Comparison of ENCODE assay signal across 8 cellular contexts in the genomic region with DNA sequence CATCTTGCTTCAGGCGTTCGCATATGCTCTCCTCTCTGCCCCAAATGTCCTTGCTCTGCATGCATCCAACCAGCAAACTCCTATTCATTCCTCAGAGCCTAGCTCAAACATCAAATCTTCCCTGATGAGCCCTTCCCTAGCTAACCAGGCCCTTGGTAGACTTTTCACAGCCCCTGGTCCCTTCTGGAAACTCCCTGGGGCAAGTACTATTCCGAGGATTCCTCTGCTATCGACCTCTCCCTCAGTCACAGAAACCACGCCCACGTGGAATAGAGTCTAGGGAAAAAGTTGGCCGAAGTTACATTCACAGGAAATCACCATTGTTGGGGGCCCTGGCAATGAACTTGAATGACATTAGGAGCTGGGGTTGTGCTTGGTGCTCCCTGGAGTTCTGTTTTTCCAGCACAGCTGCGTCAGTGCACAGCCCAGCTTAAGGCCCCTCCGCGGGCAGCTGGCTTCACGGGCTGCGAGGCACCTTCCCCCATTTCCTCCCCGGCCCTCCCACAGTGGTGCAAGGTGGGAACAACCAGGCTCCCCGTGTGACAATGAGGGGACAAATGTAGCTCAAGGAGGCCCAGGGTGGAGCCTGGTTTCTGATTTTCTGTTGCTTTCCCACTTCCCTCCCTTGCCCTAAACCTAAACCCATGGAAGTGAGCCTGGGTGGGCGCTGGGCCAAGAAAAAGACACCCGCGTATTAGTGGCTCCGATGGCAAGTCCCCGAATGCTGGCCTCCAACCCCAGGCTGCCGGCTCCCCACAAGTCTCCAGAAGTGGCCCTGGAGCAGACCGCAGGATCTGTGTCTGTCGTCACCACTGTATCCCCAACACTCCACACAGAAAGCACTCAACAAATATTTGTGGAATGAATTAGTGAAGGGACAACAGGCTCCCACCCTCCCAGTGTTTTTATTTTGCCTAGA. TPM values are rescaled to one million over a fixed set of nuclear protein-coding genes. Genes with fewer than 3 reads are reported as not detected.
A peak's percentile ranks its signal among the peaks of the same experiment; 100 is the strongest.
DNase-seq lines count a peak whose midpoint lies in the region; ATAC-seq and TF ChIP-seq lines count a peak whose summit lies in the region.

No MANE protein-coding gene starts in this region.

- no peaks in the 10 kb centered on the region for H3K36me3 Mint-ChIP-seq in T-cell

- ATAC-seq in T-cell (replicated peaks in 1 of 4): no peak

- CTCF ChIA-PET in T-cell (lab: Charles Lee): no interaction called here

- H3K4me3 Mint-ChIP-seq in T-cell: no peak overlapping the region

- H3K4me1 ChIP-seq in adrenal gland (replicated peaks in 1 of 2): peaks cover 65 to 81% of the 10 kb centered on the region in 2 donors
- peaks cover 96% of the 10 kb centered on the region for H3K4me1 ChIP-seq in left ventricle myocardium inferior
- peaks cover 59 to 67% (median 62%) of the 10 kb centered on the region in 3 donors for H3K4me1 ChIP-seq in skeletal muscle tissue (ENCODE audit: control insufficient read depth in 3 of 3, insufficient read depth in 3 of 3, low read length in 3 of 3)

- H3K9me3 ChIP-seq in adrenal gland (replicated peaks in 1 of 3) (no peaks in the 10 kb centered on the region), left ventricle myocardium inferior (replicated peaks) (no peaks in the 10 kb centered on the region), skeletal muscle tissue (ENCODE audit: control insufficient read depth in 3 of 3, low read length in 3 of 3) (no peaks in the 10 kb centered on the region)

- no peak overlapping the region for H3K27ac Mint-ChIP-seq in T-cell

- H3K4me1 Mint-ChIP-seq in T-cell: peaks cover 36 to 52% (median 41%) of the 10 kb centered on the region in 3 donors

- POLR2A ChIA-PET in T-cell (lab: Charles Lee): interaction anchor here in 1 of 2 donors (0.6 kb wide), 1 partner anchor 498 kb away, joined by 3 read pairs; no protein-coding TSS in a partner anchor

- peak overlapping the region; percentile 80 to 99 (median 98) for H3K9ac ChIP-seq in skeletal muscle tissue (ENCODE audit: low read depth in 1 of 3, low read length in 3 of 3)

- no peak for TF ChIP-seq CTCF in adrenal gland (IDR thresholded peaks at IDR 0.05)
- TF ChIP-seq CTCF in left ventricle myocardium inferior (IDR thresholded peaks at IDR 0.05; ENCODE audit: borderline replicate concordance): no peak
- TF ChIP-seq CTCF in GM10266 (IDR thresholded peaks at IDR 0.05; ENCODE audit: control insufficient read depth, insufficient read depth, low read depth, missing control alignments): no peak

- no peaks in the 10 kb centered on the region for H3K36me3 ChIP-seq in adrenal gland (replicated peaks in 1 of 2)
- no peaks in the 10 kb centered on the region for H3K36me3 ChIP-seq in left ventricle myocardium inferior
- H3K36me3 ChIP-seq in skeletal muscle tissue (ENCODE audit: control insufficient read depth in 3 of 3, insufficient read depth in 3 of 3, low read length in 3 of 3): no peaks in the 10 kb centered on the region

- H3K27me3 Mint-ChIP-seq in T-cell: no peaks in the 10 kb centered on the region

- no peak for TF ChIP-seq POLR2A in adrenal gland (IDR thresholded peaks at IDR 0.05)

- H3K27me3 ChIP-seq in adrenal gland (no peaks in the 10 kb centered on the region), left ventricle myocardium inferior (ENCODE audit: low read depth) (no peaks in the 10 kb centered on the region), skeletal muscle tissue (ENCODE audit: control insufficient read depth in 3 of 3, insufficient read depth in 3 of 3, low read length in 3 of 3) (no peaks in the 10 kb centered on the region)

- 32 to 42% (median 35%) methylated on average over 17 to 22 of the region's 22 CpGs for WGBS in adrenal gland, 4 donors

- intact Hi-C loops in adrenal gland (cut with DNase I): no loop called here
- intact Hi-C loops in left ventricle myocardium inferior (cut with micrococcal nuclease): no loop called here

- peak; percentile 28 for DNase-seq in Daoy (ENCODE audit: low read depth)
- peak in 6 of 7 donors; percentile 58 to 85 (median 74) for DNase-seq in adrenal gland
- peak; percentile 67 for DNase-seq in left ventricle myocardium inferior
- no peak for DNase-seq in NCI-H526 treated with DMSO at 0.1 percent for 48 hours (lab: John Stamatoyannopoulos, UW)
- no peak for DNase-seq in hippocampal formation (lab: John Stamatoyannopoulos, UW)
- no peak for DNase-seq in T-cell
- DNase-seq in GM10266 (ENCODE audit: extremely low spot score): no peak

- no peaks in the 10 kb centered on the region for H3K9me3 Mint-ChIP-seq in T-cell

- H3K27ac ChIP-seq in adrenal gland: peak overlapping the region; percentile 51 to 94 (median 77)
- H3K27ac ChIP-seq in left ventricle myocardium inferior (replicated peaks): peak overlapping the region; percentile 94
- H3K27ac ChIP-seq in skeletal muscle tissue (ENCODE audit: low read depth, low read length): peak overlapping the region; percentile 95

- H3K4me3 ChIP-seq in adrenal gland (peak overlapping the region in 1 of 4 donors; percentile 16), left ventricle myocardium inferior (peak overlapping the region; percentile 78), skeletal muscle tissue (ENCODE audit: low read length in 3 of 3) (peak overlapping the region; percentile 52 to 70 (median 68))

RNA-seq across cellular contexts. Expression of gene ATP5MGL, which starts 4.3 kb away (rescaled TPM):
- not detected in 2 replicates for total RNA-seq in Daoy (2014; rRNA removed; shearing (Covaris generic))
- total RNA-seq in adrenal gland (under 1 TPM in 4 of 8 donors, not detected in 4; 0.31 to 0.86 (median 0.57) TPM), left ventricle myocardium inferior (0.38 TPM), skeletal muscle tissue (not detected), T-cell (1 to 10 TPM in 4 of 5 donors, under 1 TPM in 1; 0.79 to 5.0 (median 1.8) TPM)
- not detected for polyA plus RNA-seq in adrenal gland

RNA-seq across cellular contexts. Expression of gene CYB5R3, which starts 4.5 kb away (rescaled TPM):
- total RNA-seq in Daoy (2014; rRNA removed; shearing (Covaris generic)): 34.8 and 41.4 TPM in 2 replicates
- 100 to 1,000 TPM; 187 to 578 (median 365) TPM for total RNA-seq in adrenal gland
- polyA plus RNA-seq in adrenal gland: 100 to 1,000 TPM; 101 to 313 (median 201) TPM
- total RNA-seq in left ventricle myocardium inferior: 298 TPM
- total RNA-seq in skeletal muscle tissue: 28.7 TPM
- total RNA-seq in T-cell: 10 to 100 TPM; 40.8 to 58.6 (median 51.0) TPM

RNA-seq across cellular contexts. Expression of gene POLDIP3, which starts 30.0 kb away (rescaled TPM):
- total RNA-seq in Daoy (2014; rRNA removed; shearing (Covaris generic)): 29.3 and 39.9 TPM in 2 replicates
- total RNA-seq in adrenal gland: 10 to 100 TPM; 32.1 to 80.2 (median 54.5) TPM
- polyA plus RNA-seq in adrenal gland: 10 to 100 TPM; 18.7 to 66.1 (median 24.1) TPM
- 35.2 TPM for total RNA-seq in left ventricle myocardium inferior
- total RNA-seq in skeletal muscle tissue: 22.4 TPM
- total RNA-seq in T-cell: 10 to 100 TPM; 66.5 to 83.8 (median 81.0) TPM

Comparison
In these comparisons a context has a peak if more than half of its experiments do, and no peak if none do; other contexts are left out.
1. DNase-seq: peak in Daoy (single experiment), adrenal gland (6 of 7) and left ventricle myocardium inferior (single experiment); none in NCI-H526 treated with DMSO at 0.1 percent for 48 hours (single experiment), hippocampal formation (0 of 2), T-cell (0 of 34) and GM10266 (single experiment).
2. Peak in every context shown above with its lines, with median percentiles within 50 percentile points of each other: H3K27ac ChIP-seq.